In the genomic region with DNA sequence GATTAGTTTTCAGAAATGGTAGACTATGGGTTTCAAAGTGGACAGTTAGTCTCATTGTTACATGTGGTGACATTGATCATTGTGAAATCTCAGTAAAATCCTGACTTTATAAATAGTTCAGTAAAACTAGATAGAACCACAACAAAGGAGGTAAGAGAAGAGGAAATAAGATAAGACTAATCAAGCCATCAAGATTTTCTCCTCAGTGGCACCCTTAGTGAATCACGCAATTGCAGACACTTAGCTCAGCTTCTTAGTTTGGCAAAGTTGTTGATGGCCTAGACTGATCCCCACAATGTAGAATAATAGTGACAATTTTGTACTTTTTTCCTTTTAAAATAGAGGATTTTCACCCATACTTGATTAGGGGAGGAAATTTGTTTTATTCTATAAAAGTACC, we compare ENCODE assay signal across 3 cellular contexts.
"Had no signal": no experiment of that assay in that cellular context is flagged by ENCODE, and none has a peak within 500 bp of the region (broad histone marks: within the 10 kb centered on the region; RNA-seq: fewer than 3 reads in every experiment).

No MANE protein-coding gene starts in this region.

- H3K4me3 ChIP-seq: GM12878 had no signal

- ATAC-seq: GM12878 had no signal

- DNase-seq: GDM1, GF-D8 had no signal
